ENCODE assay signal across 9 cellular contexts in the genomic region with DNA sequence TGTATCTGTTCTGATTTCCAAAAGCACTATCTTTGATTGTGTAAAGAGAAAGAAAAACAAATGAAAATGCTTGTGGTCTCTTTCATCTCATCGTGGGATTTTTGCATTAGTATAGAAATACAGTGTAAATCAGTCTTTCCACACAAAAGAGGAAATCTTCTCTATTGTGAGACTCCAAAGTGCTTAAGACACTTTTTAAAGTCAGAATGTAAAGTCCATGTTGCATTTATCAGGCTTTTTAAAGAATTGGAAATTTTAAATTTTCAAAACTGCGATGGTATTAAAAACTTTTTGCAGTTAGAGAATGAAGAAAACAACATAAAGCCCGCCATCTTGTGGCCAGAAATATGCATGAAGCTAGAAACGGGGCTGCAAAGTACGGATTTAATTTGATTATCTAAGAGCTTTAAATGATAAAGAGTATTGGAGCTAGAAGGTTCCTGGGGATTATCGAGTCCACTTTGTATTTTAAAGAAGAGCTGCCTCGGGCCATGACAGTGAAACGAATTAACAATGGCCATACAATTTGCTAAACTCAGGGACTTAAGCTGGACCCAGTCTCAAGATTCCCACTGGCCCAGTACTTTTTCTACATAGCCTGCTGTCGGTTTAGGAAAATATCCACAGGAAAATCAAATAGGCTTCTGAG.
DNase-seq lines count a peak whose midpoint lies in the region; ATAC-seq and TF ChIP-seq lines count a peak whose summit lies in the region.
"Had no signal": no experiment of that assay in that cellular context is flagged by ENCODE, and none has a peak within 500 bp of the region (broad histone marks: within the 10 kb centered on the region; RNA-seq: fewer than 3 reads in every experiment).

No MANE protein-coding gene starts in this region.

- H3K9me2 ChIP-seq in SK-N-SH: no peaks in the 10 kb centered on the region

- DNase-seq in SKM-1 treated with dmso at 0.1 percent for 144 hours (lab: John Stamatoyannopoulos, UW; ENCODE audit: unreplicated experiment): peak; percentile 15
- DNase-seq in SKM-1 (lab: John Stamatoyannopoulos, UW; ENCODE audit: unreplicated experiment): no peak
- DNase-seq in HS-5 (ENCODE audit: low read depth): peak; percentile 24
- peak; percentile 24 for DNase-seq in SK-N-SH
- peak; percentile 65 for DNase-seq in astrocyte of the hippocampus (ENCODE audit: low read depth, low spot score)
- DNase-seq in iris pigment epithelial cell (ENCODE audit: low read depth): peak; percentile 59
- DNase-seq in stimulated activated CD4-positive, alpha-beta T cell treated with anti-CD3 and anti-CD28 coated beads, Interleukin-2, amount 100 ng/mL, for 48 hours: peak; percentile 32 to 41

- H3K9ac ChIP-seq in SK-N-SH: no peak overlapping the region

- TF ChIP-seq RAD21 in SK-N-SH (IDR thresholded peaks at IDR 0.05; ENCODE audit: low read length): peak; percentile 51

- no peak overlapping the region for H3K27ac ChIP-seq in SK-N-SH (ENCODE audit: low read depth in 2 of 2, low read length in 1 of 2)
- H3K27ac ChIP-seq: epithelial cell of prostate had no signal

- CTCF ChIA-PET in SK-N-SH (lab: Yijun Ruan, JAX): interaction anchor here (0.6 to 2.8 kb wide), 16 partner anchors 9 to 562 kb away, joined by 3 to 16 read pairs (median 4); no protein-coding TSS in a partner anchor

- WGBS in SK-N-SH (ENCODE audit: low lambda C conversion rate): 7% methylated on average over 9 of the region's 9 CpGs

- peak overlapping the region; percentile 57; the same call in 1 of the 2 replicates for H3K4me2 ChIP-seq in SK-N-SH

- no peaks in the 10 kb centered on the region for H3K27me3 ChIP-seq in SK-N-SH (ENCODE audit: insufficient read depth)

- no peak for ATAC-seq in GM18873 (IDR thresholded peaks at IDR 0.05; ENCODE audit: low FRiP score, unreplicated experiment)

- TF ChIP-seq EP300 in SK-N-SH (IDR thresholded peaks at IDR 0.05; ENCODE audit: borderline replicate concordance in 1 of 2, low read depth in 1 of 2, low read length in 1 of 2): no peak

- no peaks in the 10 kb centered on the region for H3K79me2 ChIP-seq in SK-N-SH (ENCODE audit: insufficient read depth)

- H3K36me3 ChIP-seq in SK-N-SH (replicated peaks in 1 of 2; ENCODE audit: control insufficient read depth in 1 of 2, insufficient read depth in 2 of 2, low read length in 1 of 2): no peaks in the 10 kb centered on the region

- H4K20me1 ChIP-seq in SK-N-SH (ENCODE audit: insufficient read depth): no peaks in the 10 kb centered on the region

- no peaks in the 10 kb centered on the region for H3K9me3 ChIP-seq in SK-N-SH

- no peaks in the 10 kb centered on the region for H3F3A ChIP-seq in SK-N-SH (replicated peaks; ENCODE audit: insufficient read depth)

- POLR2A ChIA-PET in SK-N-SH (lab: Yijun Ruan, JAX): no interaction called here

- no peaks in the 10 kb centered on the region for H3K4me1 ChIP-seq in SK-N-SH (ENCODE audit: control insufficient read depth in 1 of 2, insufficient read depth in 2 of 2, low read depth in 1 of 2, low read length in 1 of 2)

- peak overlapping the region; percentile 74 for H2AFZ ChIP-seq in SK-N-SH (ENCODE audit: low read depth)

- H3K4me3 ChIP-seq in SK-N-SH (ENCODE audit: low read depth in 2 of 2, low read length in 1 of 2): peak overlapping the region in 1 of 2 experiments; percentile 43; a peak in 1 of 4 replicates

- TF ChIP-seq CTCF in SK-N-SH (IDR thresholded peaks at IDR 0.05): peak; percentile 90

TF ChIP-seq in SK-N-SH, 30 proteins besides CTCF, POLR2A, EP300 and RAD21:
- peak; percentile 34 for TF ChIP-seq SMC3 (IDR thresholded peaks at IDR 0.05; ENCODE audit: low read depth, low read length)
- TF ChIP-seq, protein P1, sequence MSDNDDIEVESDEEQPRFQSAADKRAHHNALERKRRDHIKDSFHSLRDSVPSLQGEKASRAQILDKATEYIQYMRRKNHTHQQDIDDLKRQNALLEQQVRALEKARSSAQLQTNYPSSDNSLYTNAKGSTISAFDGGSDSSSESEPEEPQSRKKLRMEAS (IDR thresholded peaks at IDR 0.05; ENCODE audit: low read depth): no peak
